Comparison of ENCODE assay signal across 1 cellular context in the genomic region with DNA sequence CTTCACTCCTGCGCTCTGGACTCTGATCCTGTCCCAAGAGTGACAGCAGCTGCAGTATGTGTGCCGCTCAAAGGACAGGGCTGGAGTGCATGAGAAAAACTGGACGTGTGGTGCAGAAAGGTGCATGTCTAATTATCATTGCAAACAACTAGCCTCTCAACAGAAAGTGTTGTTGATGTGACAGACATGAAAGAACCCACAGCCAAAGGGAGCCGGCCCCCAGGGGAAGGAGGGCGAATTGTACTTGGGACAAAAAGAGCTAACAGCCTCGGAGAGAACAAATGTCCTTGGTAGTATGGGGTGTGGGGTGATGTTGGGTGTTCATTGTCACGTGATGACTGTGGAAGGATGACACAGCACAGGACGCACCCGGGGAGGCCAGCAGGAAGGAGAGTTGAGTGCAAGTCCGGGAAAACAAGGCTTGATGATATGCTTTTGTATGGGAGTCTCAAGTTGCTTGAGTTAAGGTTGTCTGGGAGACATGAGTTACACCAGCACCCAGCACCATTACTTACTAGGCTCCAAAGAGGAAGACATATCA.
TF ChIP-seq lines count a peak whose summit lies in the region.

No MANE protein-coding gene starts in this region.

TF ChIP-seq in H1, 55 proteins besides CTCF, POLR2A, EP300 and RAD21 (continued from another document):
- TF ChIP-seq PHF8 (conservative IDR thresholded peaks at IDR 0.05; ENCODE audit: low read depth, low read length), result no peak
- TF ChIP-seq KDM4A (IDR thresholded peaks at IDR 0.05; ENCODE audit: low read depth, low read length, severe bottlenecking), result no peak
- TF ChIP-seq POU5F1 (IDR thresholded peaks at IDR 0.05; ENCODE audit: low read depth, low read length), result no peak
